8 cellular contexts compared by ENCODE assay signal in the genomic region with DNA sequence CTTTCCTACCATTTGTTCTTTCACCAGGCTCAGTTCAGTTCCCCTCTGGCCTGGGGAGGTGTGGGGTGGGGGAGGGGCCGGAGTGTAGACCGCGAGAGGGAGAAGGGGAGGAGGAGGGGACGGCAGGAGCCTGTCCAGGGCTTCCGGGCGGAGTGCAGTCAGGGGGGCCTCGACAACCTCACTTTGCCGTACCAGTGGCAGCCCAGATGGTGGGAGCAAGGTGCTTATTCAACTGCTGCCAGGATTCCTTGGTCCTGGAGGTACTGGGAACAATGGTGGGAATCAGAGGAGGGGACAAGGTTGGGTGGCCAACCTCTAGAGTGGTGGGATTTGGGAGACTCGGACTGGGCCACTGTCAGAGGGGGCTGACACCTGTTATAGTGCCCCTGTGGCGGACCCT. TPM values are rescaled to one million over a fixed set of nuclear protein-coding genes. Genes with fewer than 3 reads are reported as not detected.
DNase-seq lines count a peak whose midpoint lies in the region; ATAC-seq and TF ChIP-seq lines count a peak whose summit lies in the region.

No MANE protein-coding gene starts in this region.

- H3K27ac ChIP-seq in Panc1 (ENCODE audit: low read length) = no peak overlapping the region
- H3K27ac ChIP-seq in ovary = no peak overlapping the region

- BruUV-seq in Caco-2 (replicated peaks; lab: Mats Ljungman, UMichigan) = no TSS peak
- BruUV-seq in Panc1 (replicated peaks; lab: Mats Ljungman, UMichigan) = no TSS peak

- DNase-seq in Caco-2 (no peak), Panc1 (ENCODE audit: low read depth, low spot score) (no peak), ovary (peak in 2 of 5 donors; percentile 21 to 43), GF-D8 (lab: John Stamatoyannopoulos, UW) (no peak)
- DNase-seq in activated effector memory CD4-positive, alpha-beta T cell treated with Interleukin-2 at 50 U/mL for 16 hours = no peak

- H3K27me3 ChIP-seq in Caco-2 (replicated peaks; ENCODE audit: control insufficient read depth, insufficient read depth, low read length) (no peaks in the 10 kb centered on the region), Panc1 (ENCODE audit: control insufficient read depth, insufficient read depth, low read length) (no peaks in the 10 kb centered on the region), ovary (no peaks in the 10 kb centered on the region)

- H3K9me3 Mint-ChIP-seq in Caco-2 (ENCODE audit: unreplicated experiment) = no peaks in the 10 kb centered on the region

- no peak for TF ChIP-seq POLR2A in ovary (IDR thresholded peaks at IDR 0.05)

- ATAC-seq in Panc1 (no peak), esophagus mucosa (peak; percentile 5), HG03565 (IDR thresholded peaks at IDR 0.05; ENCODE audit: unreplicated experiment) (no peak), GM19023 (IDR thresholded peaks at IDR 0.05; ENCODE audit: unreplicated experiment) (no peak)

- in situ Hi-C loops in Panc1 (cut with HindIII; ENCODE audit: low pct_unique_long_range_greater_than_20kb, low sequenced_read_pairs) = no loop called here

- POLR2A ChIA-PET in Caco-2 (lab: Charles Lee) (no interaction called here), Panc1 (lab: Charles Lee) (no interaction called here)

- H3K4me1 ChIP-seq in Caco-2 (peaks cover 7% of the 10 kb centered on the region), Panc1 (ENCODE audit: control insufficient read depth, insufficient read depth, low read length) (peaks cover 11% of the 10 kb centered on the region), ovary (ENCODE audit: insufficient read depth) (peaks cover 12% of the 10 kb centered on the region)

- CTCF ChIA-PET in Caco-2 (lab: Charles Lee) = interaction anchor here (1.8 kb wide), 1 partner anchor 501 kb away, joined by 4 read pairs; no protein-coding TSS in a partner anchor
- CTCF ChIA-PET in Panc1 (lab: Charles Lee) = interaction anchor here (0.6 to 0.7 kb wide), 2 partner anchors 32 to 54 kb away, joined by 4 to 5 read pairs; no protein-coding TSS in a partner anchor

- H3K27me3 Mint-ChIP-seq in Caco-2 (ENCODE audit: insufficient read depth, unreplicated experiment) = no peaks in the 10 kb centered on the region

- TF ChIP-seq CTCF in Caco-2 (IDR thresholded peaks at IDR 0.05; ENCODE audit: insufficient read depth in 1 of 2, low read depth in 1 of 2, low read length in 1 of 2, severe bottlenecking in 1 of 2, unreplicated experiment in 1 of 2) = no peak
- TF ChIP-seq CTCF in Panc1 (IDR thresholded peaks at IDR 0.05) = no peak
- TF ChIP-seq CTCF in ovary (IDR thresholded peaks at IDR 0.05) = no peak

- intact Hi-C loops in Caco-2 (cut with micrococcal nuclease; ENCODE audit: unreplicated experiment) = no loop called here
- intact Hi-C loops in Panc1 (cut with micrococcal nuclease; ENCODE audit: unreplicated experiment) = loop anchor here (5.0 kb wide), 1 partner anchor 78 kb away; no protein-coding TSS in a partner anchor
- intact Hi-C loops in ovary (cut with DNase I) = loop anchor here in 3 of 4 donors (2.0 to 10.0 kb wide), 3 partner anchors 80 to 83 kb away; partner anchors contain the start of genes PCSK7 (in 3 of the 3) and RNF214 (in 3 of the 3)

- TF ChIP-seq EP300 in ovary (IDR thresholded peaks at IDR 0.05) = no peak

- peaks cover 5% of the 10 kb centered on the region for H3K36me3 Mint-ChIP-seq in Caco-2 (ENCODE audit: insufficient read depth, unreplicated experiment)

- H3K4me1 Mint-ChIP-seq in Caco-2 (ENCODE audit: low read depth, unreplicated experiment) = peaks cover 7% of the 10 kb centered on the region

- peak overlapping the region; percentile 74 for H3K4me3 Mint-ChIP-seq in Caco-2 (ENCODE audit: unreplicated experiment)

- H3K9me3 ChIP-seq in Caco-2 (no peaks in the 10 kb centered on the region), Panc1 (ENCODE audit: control insufficient read depth, insufficient read depth, low read depth, low read length) (no peaks in the 10 kb centered on the region), ovary (no peaks in the 10 kb centered on the region)

- 9 to 17% (median 10%) methylated on average over 10 of the region's 10 CpGs for WGBS in ovary, 3 donors

- H3K27ac Mint-ChIP-seq in Caco-2 (ENCODE audit: unreplicated experiment) = no peak overlapping the region

- peak overlapping the region; percentile 0; the same call in 1 of the 2 replicates for H3K4me3 ChIP-seq in Caco-2 (ENCODE audit: low read depth, low read length)
- H3K4me3 ChIP-seq in Panc1 (ENCODE audit: low read depth in 2 of 2, low read length in 2 of 2) = peak overlapping the region; percentile 63 to 81; a peak in 3 of 4 replicates
- H3K4me3 ChIP-seq in ovary = peak overlapping the region; percentile 62

- H3K36me3 ChIP-seq in Caco-2 (ENCODE audit: control insufficient read depth, insufficient read depth, low read length) (no peaks in the 10 kb centered on the region), Panc1 (ENCODE audit: control insufficient read depth, insufficient read depth, low read length) (no peaks in the 10 kb centered on the region), ovary (no peaks in the 10 kb centered on the region)

RNA-seq across cellular contexts. Expression of gene BACE1, which starts 1.2 kb away (rescaled TPM):
- total RNA-seq in Caco-2 (2022) = 11.0 and 11.2 TPM in 2 replicates
- total RNA-seq in Panc1 (2021; ENCODE audit: unreplicated experiment) = 4.9 TPM
- 9.2 TPM for polyA plus RNA-seq in Panc1 (2012; ENCODE audit: insufficient read length)
- 17.5 TPM for total RNA-seq in esophagus mucosa
- 10 to 100 TPM; 12.6 to 49.6 (median 30.7) TPM for total RNA-seq in ovary
- polyA plus RNA-seq in ovary = 10 to 100 TPM; 17.1 to 99.7 TPM

RNA-seq across cellular contexts. Expression of gene CEP164, which starts 12.8 kb away (rescaled TPM):
- total RNA-seq in Caco-2 (2022) = 48.9 and 50.0 TPM in 2 replicates
- 75.4 TPM for total RNA-seq in Panc1 (2021; ENCODE audit: unreplicated experiment)
- 43.0 TPM for polyA plus RNA-seq in Panc1 (2012; ENCODE audit: insufficient read length)
- total RNA-seq in esophagus mucosa = 16.7 TPM
- 10 to 100 TPM; 21.0 to 50.4 (median 32.9) TPM for total RNA-seq in ovary
- polyA plus RNA-seq in ovary = 10 to 100 TPM; 18.6 to 21.0 TPM

RNA-seq across cellular contexts. Expression of gene BACE1-AS, which starts 23.7 kb away (rescaled TPM):
- total RNA-seq in Caco-2 (2022) (18.8 TPM in 2 replicates), Panc1 (2021; ENCODE audit: unreplicated experiment) (10.8 TPM), esophagus mucosa (3.1 TPM), ovary (10 to 100 TPM in 5 of 7 donors, 1 to 10 TPM in 2; 5.1 to 20.3 (median 14.2) TPM)
- 3.8 TPM for polyA plus RNA-seq in Panc1 (2012; ENCODE audit: insufficient read length)
- 10 to 100 TPM in 1 of 2 donors, 1 to 10 TPM in 1; 8.0 to 12.7 TPM for polyA plus RNA-seq in ovary

Comparison
In these comparisons a context has a peak if more than half of its experiments do, and no peak if none do; other contexts are left out.
1. H3K4me3 ChIP-seq: peak in every context shown above with its lines; median percentile 72 in Panc1; 62 in ovary; 0 in Caco-2.